10 cellular contexts compared by ENCODE assay signal in genomic region chr5:142844881-142845280, GRCh38.
A peak's percentile ranks its signal among the peaks of the same experiment; 100 is the strongest.
DNase-seq lines count a peak whose midpoint lies in the region; ATAC-seq and TF ChIP-seq lines count a peak whose summit lies in the region.
"Had no signal": no experiment of that assay in that cellular context is flagged by ENCODE, and none has a peak within 500 bp of the region (broad histone marks: within the 10 kb centered on the region; RNA-seq: fewer than 3 reads in every experiment).

No MANE protein-coding gene starts in this region.

- H3K27ac ChIP-seq in lower lobe of right lung = peak overlapping the region; percentile 14
- H3K27ac ChIP-seq in transverse colon = peak overlapping the region; percentile 54 to 77 (median 75)

- no peak for TF ChIP-seq EP300 in transverse colon (IDR thresholded peaks at IDR 0.05; ENCODE audit: low read depth)

- intact Hi-C loops in activated T-helper 2 cell treated with anti-CD3 and anti-CD28 coated beads, Interferon-gamma antibody, Interleukin-2, Interleukin-4, amounts not matched to agents 10 μg/mL and 5 μg/mL and 100 μg/mL, durations not matched to agents 14 hours and 24 hours and 36 hours (cut with micrococcal nuclease) = no loop called here
- intact Hi-C loops in lower lobe of right lung (cut with DNase I) (no loop called here), transverse colon (cut with DNase I; ENCODE audit: low total_unique reads) (no loop called here)

- no peaks in the 10 kb centered on the region for H3K27me3 Mint-ChIP-seq in activated naive CD4-positive, alpha-beta T cell treated with anti-CD3 and anti-CD28 coated beads, Interleukin-2, amount 50 U/mL, for 24 hours
- H3K27me3 Mint-ChIP-seq in activated T-helper 2 cell treated with anti-CD3 and anti-CD28 coated beads, Interferon-gamma antibody, Interleukin-2, Interleukin-4, amounts not matched to agents 10 μg/mL and 5 μg/mL and 100 μg/mL, durations not matched to agents 14 hours and 24 hours and 36 hours (ENCODE audit: low read depth) = no peaks in the 10 kb centered on the region

- ATAC-seq in lower lobe of right lung = no peak

- H3K4me1 Mint-ChIP-seq in activated naive CD4-positive, alpha-beta T cell treated with anti-CD3 and anti-CD28 coated beads, Interleukin-2, amount 50 U/mL, for 24 hours = peaks cover 75% of the 10 kb centered on the region
- H3K4me1 Mint-ChIP-seq in activated T-helper 2 cell treated with anti-CD3 and anti-CD28 coated beads, Interferon-gamma antibody, Interleukin-2, Interleukin-4, amounts not matched to agents 10 μg/mL and 5 μg/mL and 100 μg/mL, durations not matched to agents 14 hours and 24 hours and 36 hours (ENCODE audit: low read depth) = peaks cover 30% of the 10 kb centered on the region

- no peak for DNase-seq in activated naive CD4-positive, alpha-beta T cell treated with Interleukin-2 at 50 U/mL for 16 hours
- no peak for DNase-seq in activated T-helper 2 cell treated with anti-CD3 and anti-CD28 coated beads, Interferon-gamma antibody, Interleukin-2, Interleukin-4, amounts not matched to agents 10 μg/mL and 5 μg/mL and 100 μg/mL, durations not matched to agents 14 hours and 24 hours and 36 hours (ENCODE audit: low spot score)
- DNase-seq in lower lobe of right lung = no peak
- DNase-seq in transverse colon = no peak
- no peak for DNase-seq in NCI-H748 (lab: John Stamatoyannopoulos, UW; ENCODE audit: unreplicated experiment)
- DNase-seq in hippocampal formation (lab: John Stamatoyannopoulos, UW) = no peak
- no peak for DNase-seq in NCI-H1048 (lab: John Stamatoyannopoulos, UW)
- DNase-seq: stimulated activated CD4-positive, alpha-beta T cell treated with anti-CD3 and anti-CD28 coated beads, Interleukin-12 subunit alpha, Interleukin-12 subunit beta, amount 100 ng/mL, for 4 hours had no signal

- TF ChIP-seq CTCF in lower lobe of right lung (IDR thresholded peaks at IDR 0.05) (no peak), transverse colon (IDR thresholded peaks at IDR 0.05) (no peak)

- H3K36me3 Mint-ChIP-seq in activated naive CD4-positive, alpha-beta T cell treated with anti-CD3 and anti-CD28 coated beads, Interleukin-2, amount 50 U/mL, for 24 hours = peaks cover 2% of the 10 kb centered on the region
- H3K36me3 Mint-ChIP-seq in activated T-helper 2 cell treated with anti-CD3 and anti-CD28 coated beads, Interferon-gamma antibody, Interleukin-2, Interleukin-4, amounts not matched to agents 10 μg/mL and 5 μg/mL and 100 μg/mL, durations not matched to agents 14 hours and 24 hours and 36 hours (ENCODE audit: low read depth) = no peaks in the 10 kb centered on the region

- H3K4me3 ChIP-seq in lower lobe of right lung (no peak overlapping the region), transverse colon (no peak overlapping the region)

- H3K36me3 ChIP-seq in lower lobe of right lung = no peaks in the 10 kb centered on the region
- no peaks in the 10 kb centered on the region for H3K36me3 ChIP-seq in transverse colon
- H3K36me3 ChIP-seq: BE2C had no signal

- peak overlapping the region; percentile 67 for H3K27ac Mint-ChIP-seq in activated naive CD4-positive, alpha-beta T cell treated with anti-CD3 and anti-CD28 coated beads, Interleukin-2, amount 50 U/mL, for 24 hours
- peak overlapping the region; percentile 35 for H3K27ac Mint-ChIP-seq in activated T-helper 2 cell treated with anti-CD3 and anti-CD28 coated beads, Interferon-gamma antibody, Interleukin-2, Interleukin-4, amounts not matched to agents 10 μg/mL and 5 μg/mL and 100 μg/mL, durations not matched to agents 14 hours and 24 hours and 36 hours

- H3K27me3 ChIP-seq in lower lobe of right lung (ENCODE audit: low read depth) (no peaks in the 10 kb centered on the region), transverse colon (no peaks in the 10 kb centered on the region)
- H3K27me3 ChIP-seq: BE2C had no signal

- TF ChIP-seq POLR2A in transverse colon (IDR thresholded peaks at IDR 0.05) = no peak

- peaks cover 40% of the 10 kb centered on the region for H3K4me1 ChIP-seq in lower lobe of right lung
- peaks cover 21 to 67% (median 51%) of the 10 kb centered on the region in 4 donors for H3K4me1 ChIP-seq in transverse colon

- H3K9me3 ChIP-seq in lower lobe of right lung = no peaks in the 10 kb centered on the region
- no peaks in the 10 kb centered on the region for H3K9me3 ChIP-seq in transverse colon
- H3K9me3 ChIP-seq: BE2C had no signal

- 74% methylated on average over 7 of the region's 7 CpGs; no CpG with 5 or more reads in 1 of the 2 donors for WGBS in transverse colon (ENCODE audit: low coverage in 1 of 2), 2 donors

- no peaks in the 10 kb centered on the region for H3K9me3 Mint-ChIP-seq in activated naive CD4-positive, alpha-beta T cell treated with anti-CD3 and anti-CD28 coated beads, Interleukin-2, amount 50 U/mL, for 24 hours
- no peaks in the 10 kb centered on the region for H3K9me3 Mint-ChIP-seq in activated T-helper 2 cell treated with anti-CD3 and anti-CD28 coated beads, Interferon-gamma antibody, Interleukin-2, Interleukin-4, amounts not matched to agents 10 μg/mL and 5 μg/mL and 100 μg/mL, durations not matched to agents 14 hours and 24 hours and 36 hours

- in situ Hi-C loops in transverse colon (cut with MboI; ENCODE audit: low pct_ligation_motif_present in 1 of 4, low pct_unique_long_range_greater_than_20kb in 1 of 4, low sequenced_read_pairs in 3 of 4) = no loop called here

- no peak overlapping the region for H3K4me3 Mint-ChIP-seq in activated naive CD4-positive, alpha-beta T cell treated with anti-CD3 and anti-CD28 coated beads, Interleukin-2, amount 50 U/mL, for 24 hours
- no peak overlapping the region for H3K4me3 Mint-ChIP-seq in activated T-helper 2 cell treated with anti-CD3 and anti-CD28 coated beads, Interferon-gamma antibody, Interleukin-2, Interleukin-4, amounts not matched to agents 10 μg/mL and 5 μg/mL and 100 μg/mL, durations not matched to agents 14 hours and 24 hours and 36 hours (ENCODE audit: low read depth)
